ENCODE assay signal across 8 cellular contexts in genomic region chr20:7859371-7859802, GRCh38.
DNase-seq lines count a peak whose midpoint lies in the region; ATAC-seq, FAIRE-seq and TF ChIP-seq lines count a peak whose summit lies in the region.

No MANE protein-coding gene starts in this region.

- H3K27ac Mint-ChIP-seq in stimulated activated effector memory CD8-positive, alpha-beta T cell treated with anti-CD3 and anti-CD28 coated beads, Interleukin-12 subunit alpha, Interleukin-12 subunit beta, amount 100 ng/mL, for 72 hours, result no peak overlapping the region

- H3K27ac ChIP-seq in esophagus muscularis mucosa (replicated peaks in 1 of 4) (no peak overlapping the region), pancreas (no peak overlapping the region)

- H3K4me3 Mint-ChIP-seq in stimulated activated effector memory CD8-positive, alpha-beta T cell treated with anti-CD3 and anti-CD28 coated beads, Interleukin-12 subunit alpha, Interleukin-12 subunit beta, amount 100 ng/mL, for 72 hours, result no peak overlapping the region

- TF ChIP-seq EP300 in esophagus muscularis mucosa (IDR thresholded peaks at IDR 0.05), result no peak

- no peak overlapping the region for H3K4me3 ChIP-seq in MG63
- no peak overlapping the region for H3K4me3 ChIP-seq in esophagus muscularis mucosa
- H3K4me3 ChIP-seq in pancreas, result no peak overlapping the region

- H3K36me3 ChIP-seq in MG63 (no peaks in the 10 kb centered on the region), esophagus muscularis mucosa (no peaks in the 10 kb centered on the region), pancreas (no peaks in the 10 kb centered on the region)

- H3K4me1 ChIP-seq in esophagus muscularis mucosa (peaks cover 0 to 7% (median 3%) of the 10 kb centered on the region in 4 donors), pancreas (no peaks in the 10 kb centered on the region)

- in situ Hi-C loops in GM13976 (cut with MboI; ENCODE audit: low sequenced_read_pairs, unreplicated experiment), result loop anchor here (25.0 kb wide), 1 partner anchor 1022 kb away; no protein-coding TSS in a partner anchor

- H3K9me3 ChIP-seq in MG63, result peaks cover 2% of the 10 kb centered on the region; the same call in 1 of the 2 replicates
- no peaks in the 10 kb centered on the region for H3K9me3 ChIP-seq in esophagus muscularis mucosa
- H3K9me3 ChIP-seq in pancreas, result no peaks in the 10 kb centered on the region

- WGBS in esophagus muscularis mucosa, result 23% methylated on average over 3 of the region's 3 CpGs
- 8 to 17% methylated on average over 3 of the region's 3 CpGs for WGBS in pancreas, 2 donors

- FAIRE-seq in pancreas (lab: Jason Lieb, UNC), result no peak

- H3K4me1 Mint-ChIP-seq in stimulated activated effector memory CD8-positive, alpha-beta T cell treated with anti-CD3 and anti-CD28 coated beads, Interleukin-12 subunit alpha, Interleukin-12 subunit beta, amount 100 ng/mL, for 72 hours, result no peaks in the 10 kb centered on the region

- DNase-seq in A172 (ENCODE audit: low spot score) (peak; percentile 42), GM13976 (ENCODE audit: low spot score) (no peak), MG63 (peak; percentile 54), RPMI7951 (ENCODE audit: low read depth) (peak; percentile 78), esophagus muscularis mucosa (ENCODE audit: extremely low spot score) (no peak), pancreas (peak in 2 of 6 donors; percentile 9 to 17), cortex of kidney (lab: John Stamatoyannopoulos, UW) (no peak)
- DNase-seq in stimulated activated effector memory CD8-positive, alpha-beta T cell treated with anti-CD3 and anti-CD28 coated beads, Interleukin-12 subunit alpha, Interleukin-12 subunit beta, amount 100 ng/mL, for 72 hours (ENCODE audit: low spot score in 2 of 2), result no peak

- no peaks in the 10 kb centered on the region for H3K36me3 Mint-ChIP-seq in stimulated activated effector memory CD8-positive, alpha-beta T cell treated with anti-CD3 and anti-CD28 coated beads, Interleukin-12 subunit alpha, Interleukin-12 subunit beta, amount 100 ng/mL, for 72 hours

- no peaks in the 10 kb centered on the region for H3K27me3 ChIP-seq in MG63
- H3K27me3 ChIP-seq in esophagus muscularis mucosa, result no peaks in the 10 kb centered on the region
- H3K27me3 ChIP-seq in pancreas, result no peaks in the 10 kb centered on the region

- peak; percentile 61 to 86 (median 84) for ATAC-seq in pancreas
- ATAC-seq in stimulated activated effector memory CD8-positive, alpha-beta T cell treated with anti-CD3 and anti-CD28 coated beads, Interleukin-12 subunit alpha, Interleukin-12 subunit beta, amount 100 ng/mL, for 72 hours, result no peak

- no peaks in the 10 kb centered on the region for H3K9me3 Mint-ChIP-seq in stimulated activated effector memory CD8-positive, alpha-beta T cell treated with anti-CD3 and anti-CD28 coated beads, Interleukin-12 subunit alpha, Interleukin-12 subunit beta, amount 100 ng/mL, for 72 hours

- intact Hi-C loops in esophagus muscularis mucosa (cut with DNase I) (loop anchor here (5.0 kb wide), 2 partner anchors 1032 to 1092 kb away; partner anchors contain the start of gene BMP2), pancreas (cut with DNase I) (no loop called here)

- no peak for TF ChIP-seq POLR2A in esophagus muscularis mucosa (IDR thresholded peaks at IDR 0.05; ENCODE audit: low read depth)

- TF ChIP-seq CTCF in GM13976 (IDR thresholded peaks at IDR 0.05; ENCODE audit: borderline replicate concordance, control extremely low read depth, extremely low read depth, insufficient read depth, missing control alignments) (peak; percentile 56), esophagus muscularis mucosa (IDR thresholded peaks at IDR 0.05) (peak; percentile 50 to 67 (median 53)), pancreas (IDR thresholded peaks at IDR 0.05) (peak in 3 of 4 donors; percentile 23 to 34 (median 24))

Comparison
In these comparisons a context has a peak if more than half of its experiments do, and no peak if none do; other contexts are left out.
1. DNase-seq: peak in A172 (single experiment), MG63 (single experiment) and RPMI7951 (single experiment); none in GM13976 (single experiment), esophagus muscularis mucosa (single experiment), cortex of kidney (single experiment) and stimulated activated effector memory CD8-positive, alpha-beta T cell treated with anti-CD3 and anti-CD28 coated beads, Interleukin-12 subunit alpha, Interleukin-12 subunit beta, amount 100 ng/mL, for 72 hours (0 of 2).
2. Peak in every context shown above with its lines, with median percentiles within 50 percentile points of each other: CTCF ChIP-seq.